8 cellular contexts compared by ENCODE assay signal in genomic region chr6:166275714-166276166, GRCh38. TPM values are rescaled to one million over a fixed set of nuclear protein-coding genes. Genes with fewer than 3 reads are reported as not detected.
DNase-seq lines count a peak whose midpoint lies in the region; ATAC-seq and TF ChIP-seq lines count a peak whose summit lies in the region.

No MANE protein-coding gene starts in this region.

- H3K27me3 ChIP-seq in heart left ventricle = peaks cover 0 to 14% (median 4%) of the 10 kb centered on the region in 9 donors

- DNase-seq in GM03348 (ENCODE audit: low spot score) = peak; percentile 89
- DNase-seq in Jurkat, Clone E6-1 (ENCODE audit: low read depth, low spot score) = peak; percentile 35
- DNase-seq in T follicular helper cell (ENCODE audit: low read depth) = peak; percentile 70
- peak; percentile 52 for DNase-seq in activated naive CD8-positive, alpha-beta T cell treated with anti-CD3 and anti-CD28 coated beads, Interleukin-2, amount 50 U/mL, for 16 hours (ENCODE audit: low read depth, low spot score)
- DNase-seq in heart left ventricle = peak; percentile 51 to 89 (median 65)
- peak; percentile 81 for DNase-seq in sciatic nerve (ENCODE audit: low spot score)
- no peak for DNase-seq in cortex of kidney (lab: John Stamatoyannopoulos, UW)

- no peaks in the 10 kb centered on the region for H3K36me3 ChIP-seq in heart left ventricle

- H3K9me3 ChIP-seq in heart left ventricle = no peaks in the 10 kb centered on the region

- TF ChIP-seq CTCF in heart left ventricle (IDR thresholded peaks at IDR 0.05) = peak; percentile 95 to 100 (median 99)

- intact Hi-C loops in heart left ventricle (cut with DNase I) (loop anchor here (1.0 to 5.0 kb wide), 5 partner anchors 107 to 126 kb away; partner anchors contain the start of gene MPC1 (in 1 of the 10)), sciatic nerve (cut with DNase I) (loop anchor here (5.0 kb wide), 1 partner anchor 127 kb away; no protein-coding TSS in a partner anchor)

- TF ChIP-seq POLR2A in heart left ventricle (IDR thresholded peaks at IDR 0.05) = no peak

- 4 to 5% (median 4%) methylated on average over 21 of the region's 21 CpGs for WGBS in heart left ventricle, 4 donors

- no peak overlapping the region for H3K4me3 ChIP-seq in Jurkat, Clone E6-1 (ENCODE audit: low read length)
- H3K4me3 ChIP-seq in heart left ventricle = no peak overlapping the region

- peak; percentile 85 for ATAC-seq in GM21723 (IDR thresholded peaks at IDR 0.05; ENCODE audit: unreplicated experiment)
- peak in 3 of 4 donors; percentile 76 to 85 (median 84) for ATAC-seq in heart left ventricle
- ATAC-seq in sciatic nerve = peak; percentile 79

- H3K4me1 ChIP-seq in heart left ventricle = peaks cover 0 to 6% (median 0%) of the 10 kb centered on the region in 12 donors

- no peak overlapping the region for H3K27ac ChIP-seq in heart left ventricle

RNA-seq across cellular contexts. Expression of gene PRR18, which starts 32.5 kb away (rescaled TPM):
- not detected for polyA plus RNA-seq in Jurkat, Clone E6-1 (2012; ENCODE audit: insufficient read depth, insufficient read length)
- total RNA-seq in heart left ventricle = under 1 TPM in 5 of 9 donors, not detected in 4; 0.07 to 0.12 (median 0.10) TPM
- polyA plus RNA-seq in heart left ventricle = under 1 TPM in 1 of 2 donors, not detected in 1; 0.08 TPM
- total RNA-seq in sciatic nerve = not detected
